Comparison of ENCODE assay signal across 19 cellular contexts in genomic region chr5:169390265-169390664, GRCh38.
"Had no signal": no experiment of that assay in that cellular context is flagged by ENCODE, and none has a peak within 500 bp of the region (broad histone marks: within the 10 kb centered on the region; RNA-seq: fewer than 3 reads in every experiment).

No MANE protein-coding gene starts in this region.

- H3K36me3 ChIP-seq: heart right ventricle, lower lobe of right lung, sigmoid colon, thoracic aorta, vagina had no signal

- H3K27me3 ChIP-seq: body of pancreas, sigmoid colon, vagina had no signal

- H3K4me1 ChIP-seq: body of pancreas, heart right ventricle, lower lobe of right lung, sigmoid colon, vagina had no signal

- H3K4me3 ChIP-seq: body of pancreas, heart right ventricle, lower lobe of right lung, sigmoid colon, thoracic aorta, vagina had no signal

- DNase-seq: activated CD4-positive, alpha-beta memory T cell treated with anti-CD3 and anti-CD28 coated beads, Interleukin-2, amount 10 ng/mL, durations not matched to agents 7 days and 5 days; activated CD4-positive, alpha-beta T cell treated with anti-CD3 and anti-CD28 coated beads for 4 hours; activated CD4-positive, CD25-positive, alpha-beta regulatory T cell; activated effector memory CD4-positive, alpha-beta T cell treated with anti-CD3 and anti-CD28 coated beads, Interleukin-2, amount 50 U/mL, for 16 hours; activated naive CD4-positive, alpha-beta T cell treated with anti-CD3 and anti-CD28 coated beads, Interleukin-2, amount 10 ng/mL, durations not matched to agents 7 days and 5 days; activated T-cell treated with anti-CD3 and anti-CD28 coated beads, Interleukin-2, amount 50 U/mL, for 72 hours; body of pancreas; caudate nucleus; heart right ventricle; immature natural killer cell; lower lobe of right lung; naive B cell; nucleus accumbens; sigmoid colon; stimulated activated CD4-positive, alpha-beta T cell treated with anti-CD3 and anti-CD28 coated beads, Interleukin-4, amount 100 ng/mL, for 1 hour; stimulated activated naive CD4-positive, alpha-beta T cell treated with Interleukin-2 at 50 U/mL for 16 hours; T-helper 17 cell had no signal

- H3K27ac ChIP-seq: body of pancreas, heart right ventricle, lower lobe of right lung, sigmoid colon, thoracic aorta, vagina had no signal

- H3K9me3 ChIP-seq: body of pancreas, heart right ventricle, lower lobe of right lung, sigmoid colon, thoracic aorta, vagina had no signal
